ENCODE assay signal across 7 cellular contexts in genomic region chr1:57621776-57622175, GRCh38.
"Had no signal": no experiment of that assay in that cellular context is flagged by ENCODE, and none has a peak within 500 bp of the region (broad histone marks: within the 10 kb centered on the region; RNA-seq: fewer than 3 reads in every experiment).

No MANE protein-coding gene starts in this region.

- ATAC-seq: HepG2 had no signal

- H3K4me2 ChIP-seq: KMS-11 had no signal

- FAIRE-seq: HepG2, HTR-8/SVneo had no signal

- H3K9ac ChIP-seq: KMS-11 had no signal

- DNase-seq: IMR-90, KBM-7, KG1 had no signal

- H3K27ac ChIP-seq: HL-60, KMS-11 had no signal
